In genomic region chr6:170132561-170132991, GRCh38 we compare ENCODE assay signal across 14 cellular contexts.
"Had no signal": no experiment of that assay in that cellular context is flagged by ENCODE, and none has a peak within 500 bp of the region (broad histone marks: within the 10 kb centered on the region; RNA-seq: fewer than 3 reads in every experiment).

No MANE protein-coding gene starts in this region.

- H3K27ac ChIP-seq: coronary artery, epithelial cell of prostate, gastrocnemius medialis, heart right ventricle, prostate gland, uterus had no signal

- H3K9me3 Mint-ChIP-seq: activated CD4-positive, alpha-beta T cell treated with anti-CD3 and anti-CD28 coated beads, Interleukin-2, amount 10 ng/mL, durations not matched to agents 7 days and 5 days; activated naive CD8-positive, alpha-beta T cell treated with anti-CD3 and anti-CD28 coated beads, Interleukin-2, amount 50 U/mL, for 24 hours; naive B cell; stimulated activated naive CD8-positive, alpha-beta T cell treated with anti-CD3 and anti-CD28 coated beads, Interleukin-15, Interleukin-2, amounts not matched to agents 100 ng/mL and 50 ng/mL, for 24 hours had no signal

- H3K36me3 ChIP-seq: gastrocnemius medialis, heart right ventricle, prostate gland, uterus had no signal

- H3K27me3 Mint-ChIP-seq: activated CD4-positive, alpha-beta T cell treated with anti-CD3 and anti-CD28 coated beads, Interleukin-2, amount 10 ng/mL, durations not matched to agents 7 days and 5 days; activated naive CD8-positive, alpha-beta T cell treated with anti-CD3 and anti-CD28 coated beads, Interleukin-2, amount 50 U/mL, for 24 hours; stimulated activated naive CD8-positive, alpha-beta T cell treated with anti-CD3 and anti-CD28 coated beads, Interleukin-15, Interleukin-2, amounts not matched to agents 100 ng/mL and 50 ng/mL, for 24 hours had no signal

- ATAC-seq: activated naive CD8-positive, alpha-beta T cell treated with anti-CD3 and anti-CD28 coated beads, Interleukin-2, amount 50 U/mL, for 24 hours; gastrocnemius medialis; heart right ventricle; SK-N-SH treated with all-trans-retinoic acid at 6 μM for 48 hours had no signal

- H3K27me3 ChIP-seq: gastrocnemius medialis, heart right ventricle, uterus had no signal

- H3K4me3 ChIP-seq: coronary artery, gastrocnemius medialis, heart right ventricle, prostate gland, uterus had no signal

- H3K9me3 ChIP-seq: gastrocnemius medialis, heart right ventricle, prostate gland, uterus had no signal

- H3K4me1 ChIP-seq: uterus had no signal

- H3K27ac Mint-ChIP-seq: activated CD4-positive, alpha-beta T cell treated with anti-CD3 and anti-CD28 coated beads, Interleukin-2, amount 10 ng/mL, durations not matched to agents 7 days and 5 days; activated naive CD8-positive, alpha-beta T cell treated with anti-CD3 and anti-CD28 coated beads, Interleukin-2, amount 50 U/mL, for 24 hours; naive B cell; stimulated activated naive CD8-positive, alpha-beta T cell treated with anti-CD3 and anti-CD28 coated beads, Interleukin-15, Interleukin-2, amounts not matched to agents 100 ng/mL and 50 ng/mL, for 24 hours had no signal

- H3K36me3 Mint-ChIP-seq: naive B cell had no signal

- H3K4me3 Mint-ChIP-seq: activated CD4-positive, alpha-beta T cell treated with anti-CD3 and anti-CD28 coated beads, Interleukin-2, amount 10 ng/mL, durations not matched to agents 7 days and 5 days; activated naive CD8-positive, alpha-beta T cell treated with anti-CD3 and anti-CD28 coated beads, Interleukin-2, amount 50 U/mL, for 24 hours; naive B cell; stimulated activated naive CD8-positive, alpha-beta T cell treated with anti-CD3 and anti-CD28 coated beads, Interleukin-15, Interleukin-2, amounts not matched to agents 100 ng/mL and 50 ng/mL, for 24 hours had no signal

- H3K4me1 Mint-ChIP-seq: activated CD4-positive, alpha-beta T cell treated with anti-CD3 and anti-CD28 coated beads, Interleukin-2, amount 10 ng/mL, durations not matched to agents 7 days and 5 days; activated naive CD8-positive, alpha-beta T cell treated with anti-CD3 and anti-CD28 coated beads, Interleukin-2, amount 50 U/mL, for 24 hours had no signal

- DNase-seq: activated CD4-positive, alpha-beta T cell treated with anti-CD3 and anti-CD28 coated beads, Interleukin-2, amount 10 ng/mL, durations not matched to agents 7 days and 5 days; activated naive CD4-positive, alpha-beta T cell treated with Interleukin-2 at 50 U/mL for 16 hours; activated naive CD8-positive, alpha-beta T cell treated with anti-CD3 and anti-CD28 coated beads, Interleukin-2, amount 50 U/mL, for 24 hours; effector CD8-positive, alpha-beta T cell; gastrocnemius medialis; heart right ventricle; naive B cell; stimulated activated CD4-positive, alpha-beta T cell treated with anti-CD3 and anti-CD28 coated beads, Interleukin-2, amount 100 ng/mL, for 48 hours had no signal
